2 cellular contexts compared by ENCODE assay signal in the genomic region with DNA sequence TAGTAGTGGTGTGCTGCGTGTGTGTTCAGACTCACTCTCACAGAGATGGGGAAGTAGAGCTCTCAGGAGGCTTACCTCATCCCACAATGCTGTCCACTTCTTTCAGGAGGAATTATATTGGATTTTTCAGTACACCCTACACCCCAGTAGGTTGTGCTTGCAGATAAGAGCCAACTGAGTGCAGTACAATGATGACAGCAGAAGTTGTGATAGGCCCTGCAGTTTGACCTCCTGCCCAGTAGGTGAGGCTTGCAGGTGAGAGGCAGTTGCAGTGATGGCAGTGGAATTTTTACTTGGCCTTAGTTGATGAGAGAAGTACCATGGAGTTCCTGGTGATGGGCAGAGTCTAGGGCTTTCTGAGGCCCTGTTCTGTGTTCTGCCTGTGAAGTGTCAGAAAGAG.
TF ChIP-seq lines count a peak whose summit lies in the region.

No MANE protein-coding gene starts in this region.

TF ChIP-seq in GM23338, 12 proteins besides CTCF, POLR2A, EP300 and RAD21 (continued from another document):
- TF ChIP-seq, protein P1, sequence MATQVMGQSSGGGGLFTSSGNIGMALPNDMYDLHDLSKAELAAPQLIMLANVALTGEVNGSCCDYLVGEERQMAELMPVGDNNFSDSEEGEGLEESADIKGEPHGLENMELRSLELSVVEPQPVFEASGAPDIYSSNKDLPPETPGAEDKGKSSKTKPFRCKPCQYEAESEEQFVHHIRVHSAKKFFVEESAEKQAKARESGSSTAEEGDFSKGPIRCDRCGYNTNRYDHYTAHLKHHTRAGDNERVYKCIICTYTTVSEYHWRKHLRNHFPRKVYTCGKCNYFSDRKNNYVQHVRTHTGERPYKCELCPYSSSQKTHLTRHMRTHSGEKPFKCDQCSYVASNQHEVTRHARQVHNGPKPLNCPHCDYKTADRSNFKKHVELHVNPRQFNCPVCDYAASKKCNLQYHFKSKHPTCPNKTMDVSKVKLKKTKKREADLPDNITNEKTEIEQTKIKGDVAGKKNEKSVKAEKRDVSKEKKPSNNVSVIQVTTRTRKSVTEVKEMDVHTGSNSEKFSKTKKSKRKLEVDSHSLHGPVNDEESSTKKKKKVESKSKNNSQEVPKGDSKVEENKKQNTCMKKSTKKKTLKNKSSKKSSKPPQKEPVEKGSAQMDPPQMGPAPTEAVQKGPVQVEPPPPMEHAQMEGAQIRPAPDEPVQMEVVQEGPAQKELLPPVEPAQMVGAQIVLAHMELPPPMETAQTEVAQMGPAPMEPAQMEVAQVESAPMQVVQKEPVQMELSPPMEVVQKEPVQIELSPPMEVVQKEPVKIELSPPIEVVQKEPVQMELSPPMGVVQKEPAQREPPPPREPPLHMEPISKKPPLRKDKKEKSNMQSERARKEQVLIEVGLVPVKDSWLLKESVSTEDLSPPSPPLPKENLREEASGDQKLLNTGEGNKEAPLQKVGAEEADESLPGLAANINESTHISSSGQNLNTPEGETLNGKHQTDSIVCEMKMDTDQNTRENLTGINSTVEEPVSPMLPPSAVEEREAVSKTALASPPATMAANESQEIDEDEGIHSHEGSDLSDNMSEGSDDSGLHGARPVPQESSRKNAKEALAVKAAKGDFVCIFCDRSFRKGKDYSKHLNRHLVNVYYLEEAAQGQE (IDR thresholded peaks at IDR 0.05; ENCODE audit: unreplicated experiment): no peak

TF ChIP-seq in GM12878, 131 proteins besides CTCF, POLR2A, EP300 and RAD21 (continued from another document):
- no peak for TF ChIP-seq MEF2A (IDR thresholded peaks at IDR 0.05; ENCODE audit: insufficient read depth, low read depth, low read length)
- no peak for TF ChIP-seq SPI1 (IDR thresholded peaks at IDR 0.05; ENCODE audit: borderline replicate concordance, insufficient read depth, low read depth, low read length)
- no peak for TF ChIP-seq SP1 (IDR thresholded peaks at IDR 0.05; ENCODE audit: low read depth, low read length)
- TF ChIP-seq MTA2 (IDR thresholded peaks at IDR 0.05; ENCODE audit: low read depth): no peak
- TF ChIP-seq YY1 (IDR thresholded peaks at IDR 0.05; ENCODE audit: low read depth, low read length): no peak
- TF ChIP-seq, protein P2, sequence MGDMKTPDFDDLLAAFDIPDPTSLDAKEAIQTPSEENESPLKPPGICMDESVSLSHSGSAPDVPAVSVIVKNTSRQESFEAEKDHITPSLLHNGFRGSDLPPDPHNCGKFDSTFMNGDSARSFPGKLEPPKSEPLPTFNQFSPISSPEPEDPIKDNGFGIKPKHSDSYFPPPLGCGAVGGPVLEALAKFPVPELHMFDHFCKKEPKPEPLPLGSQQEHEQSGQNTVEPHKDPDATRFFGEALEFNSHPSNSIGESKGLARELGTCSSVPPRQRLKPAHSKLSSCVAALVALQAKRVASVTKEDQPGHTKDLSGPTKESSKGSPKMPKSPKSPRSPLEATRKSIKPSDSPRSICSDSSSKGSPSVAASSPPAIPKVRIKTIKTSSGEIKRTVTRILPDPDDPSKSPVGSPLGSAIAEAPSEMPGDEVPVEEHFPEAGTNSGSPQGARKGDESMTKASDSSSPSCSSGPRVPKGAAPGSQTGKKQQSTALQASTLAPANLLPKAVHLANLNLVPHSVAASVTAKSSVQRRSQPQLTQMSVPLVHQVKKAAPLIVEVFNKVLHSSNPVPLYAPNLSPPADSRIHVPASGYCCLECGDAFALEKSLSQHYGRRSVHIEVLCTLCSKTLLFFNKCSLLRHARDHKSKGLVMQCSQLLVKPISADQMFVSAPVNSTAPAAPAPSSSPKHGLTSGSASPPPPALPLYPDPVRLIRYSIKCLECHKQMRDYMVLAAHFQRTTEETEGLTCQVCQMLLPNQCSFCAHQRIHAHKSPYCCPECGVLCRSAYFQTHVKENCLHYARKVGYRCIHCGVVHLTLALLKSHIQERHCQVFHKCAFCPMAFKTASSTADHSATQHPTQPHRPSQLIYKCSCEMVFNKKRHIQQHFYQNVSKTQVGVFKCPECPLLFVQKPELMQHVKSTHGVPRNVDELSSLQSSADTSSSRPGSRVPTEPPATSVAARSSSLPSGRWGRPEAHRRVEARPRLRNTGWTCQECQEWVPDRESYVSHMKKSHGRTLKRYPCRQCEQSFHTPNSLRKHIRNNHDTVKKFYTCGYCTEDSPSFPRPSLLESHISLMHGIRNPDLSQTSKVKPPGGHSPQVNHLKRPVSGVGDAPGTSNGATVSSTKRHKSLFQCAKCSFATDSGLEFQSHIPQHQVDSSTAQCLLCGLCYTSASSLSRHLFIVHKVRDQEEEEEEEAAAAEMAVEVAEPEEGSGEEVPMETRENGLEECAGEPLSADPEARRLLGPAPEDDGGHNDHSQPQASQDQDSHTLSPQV (IDR thresholded peaks at IDR 0.05): no peak
- TF ChIP-seq ZZZ3 (IDR thresholded peaks at IDR 0.05; ENCODE audit: control insufficient read depth, insufficient read length, low read depth): no peak
- TF ChIP-seq MXI1 (IDR thresholded peaks at IDR 0.05; ENCODE audit: low read depth, low read length): no peak
- TF ChIP-seq RBBP5 (conservative IDR thresholded peaks at IDR 0.05): no peak
TF ChIP-seq in GM12878: peak in this region for 0.
